Comparison of ENCODE assay signal across 10 cellular contexts in the genomic region with DNA sequence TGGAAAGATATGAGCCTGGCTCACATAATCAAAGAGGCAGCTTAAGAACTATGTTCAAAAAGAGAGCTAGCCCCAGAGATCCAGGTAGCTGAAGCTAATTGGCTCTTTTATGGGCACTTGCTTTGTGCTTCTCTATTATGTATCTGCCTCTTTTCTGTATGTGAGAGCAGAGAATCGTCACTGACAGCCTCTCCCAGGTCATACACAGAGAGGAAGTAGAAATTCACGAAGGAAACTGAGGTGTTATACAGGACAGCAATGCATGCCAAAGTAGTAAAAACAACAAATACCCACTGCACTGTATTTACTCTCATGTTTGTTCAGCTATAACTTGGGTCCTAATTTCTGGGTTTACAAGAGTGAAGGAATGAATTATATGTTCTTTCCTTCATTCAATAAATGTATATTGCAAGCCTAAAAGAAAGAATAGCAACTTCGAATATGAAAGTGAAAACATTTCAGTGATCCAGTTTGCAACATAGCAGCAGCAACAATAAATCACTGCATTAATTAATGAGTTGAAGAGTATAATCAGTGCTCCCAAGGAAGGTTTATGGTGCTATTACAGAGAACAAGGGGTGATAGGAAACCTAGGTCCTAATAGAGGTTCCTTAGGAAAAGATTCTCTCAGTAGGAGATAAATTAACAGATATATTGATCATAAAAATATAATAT. TPM values are rescaled to one million over a fixed set of nuclear protein-coding genes. Genes with fewer than 3 reads are reported as not detected.
A peak's percentile ranks its signal among the peaks of the same experiment; 100 is the strongest.
DNase-seq lines count a peak whose midpoint lies in the region; ATAC-seq and TF ChIP-seq lines count a peak whose summit lies in the region.
"Had no signal": no experiment of that assay in that cellular context is flagged by ENCODE, and none has a peak within 500 bp of the region (broad histone marks: within the 10 kb centered on the region; RNA-seq: fewer than 3 reads in every experiment).

No MANE protein-coding gene starts in this region.

- H3K27ac ChIP-seq in mammary epithelial cell (ENCODE audit: insufficient read depth, low read depth, low read length), result no peak overlapping the region
- no peak overlapping the region for H3K27ac ChIP-seq in testis

- H3K36me3 ChIP-seq in mammary epithelial cell (ENCODE audit: insufficient read depth, low read length) (no peaks in the 10 kb centered on the region), testis (ENCODE audit: low read depth, missing control alignments) (no peaks in the 10 kb centered on the region)

- intact Hi-C loops in mammary epithelial cell (cut with micrococcal nuclease) (no loop called here), testis (cut with DNase I; ENCODE audit: low total_unique reads) (no loop called here)

- TF ChIP-seq POLR2A in testis (IDR thresholded peaks at IDR 0.05), result no peak

- BruUV-seq in mammary epithelial cell (replicated peaks; lab: Mats Ljungman, UMichigan), result no TSS peak

- H3K4me3 ChIP-seq in mammary epithelial cell (replicated peaks in 1 of 3; ENCODE audit: insufficient read depth in 1 of 3, low read depth in 2 of 3, low read length in 3 of 3) (no peak overlapping the region), testis (no peak overlapping the region)

- in situ Hi-C loops in mammary epithelial cell (cut with MboI; ENCODE audit: low sequenced_read_pairs in 2 of 2), result no loop called here

- CTCF ChIA-PET in mammary epithelial cell (lab: Charles Lee; ENCODE audit: low non-redundant PET), result no interaction called here

- WGBS in mammary epithelial cell (ENCODE audit: low coverage, missing lambda C conversion rate), result 21% methylated on average over 3 of the region's 3 CpGs
- 34 to 43% methylated on average over 3 of the region's 3 CpGs for WGBS in testis, 2 donors

- dilution Hi-C loops in mammary epithelial cell (cut with HindIII; ENCODE audit: low sequenced_read_pairs), result no loop called here

- no peaks in the 10 kb centered on the region for H3K27me3 ChIP-seq in mammary epithelial cell (ENCODE audit: insufficient read depth, low read length)
- no peaks in the 10 kb centered on the region for H3K27me3 ChIP-seq in testis

- H3K4me2 ChIP-seq in mammary epithelial cell (ENCODE audit: insufficient read depth, low read depth, low read length), result no peak overlapping the region

- peak overlapping the region; percentile 52 for H2AFZ ChIP-seq in mammary epithelial cell (ENCODE audit: low read depth, low read length)

- ATAC-seq in GM18499 (IDR thresholded peaks at IDR 0.05; ENCODE audit: insufficient read depth, unreplicated experiment) (peak; percentile 70), GM19468 (IDR thresholded peaks at IDR 0.05; ENCODE audit: extremely low read depth, unreplicated experiment) (peak; percentile 65), HG03280 (IDR thresholded peaks at IDR 0.05; ENCODE audit: unreplicated experiment) (peak; percentile 84)

- TF ChIP-seq CTCF in mammary epithelial cell (conservative IDR thresholded peaks at IDR 0.05 in 1 of 2, IDR thresholded peaks at IDR 0.05 in 1 of 2; ENCODE audit: extremely low read depth in 1 of 2, insufficient read depth in 1 of 2, low read depth in 1 of 2, low read length in 2 of 2) (no peak), testis (IDR thresholded peaks at IDR 0.05) (no peak)

- no peaks in the 10 kb centered on the region for H3K9me3 ChIP-seq in mammary epithelial cell (replicated peaks; ENCODE audit: insufficient read depth, low read length)
- H3K9me3 ChIP-seq in testis, result no peaks in the 10 kb centered on the region

- no peaks in the 10 kb centered on the region for H4K20me1 ChIP-seq in mammary epithelial cell (ENCODE audit: insufficient read depth, low read length)

- no peaks in the 10 kb centered on the region for H3K4me1 ChIP-seq in mammary epithelial cell (ENCODE audit: insufficient read depth, low read length)
- no peaks in the 10 kb centered on the region for H3K4me1 ChIP-seq in testis

- DNase-seq in mammary epithelial cell, result no peak
- DNase-seq in testis, result no peak
- DNase-seq in stimulated activated CD4-positive, alpha-beta T cell treated with anti-CD3 and anti-CD28 coated beads, Interleukin-4, amount 100 ng/mL, for 1 hour, result no peak
- DNase-seq in mucosa of gallbladder (ENCODE audit: low spot score), result no peak
- DNase-seq in SIG-M5 treated with dmso at 0.1 percent for 504 hours (lab: John Stamatoyannopoulos, UW; ENCODE audit: unreplicated experiment), result no peak
- DNase-seq: stimulated activated naive CD4-positive, alpha-beta T cell; T-helper 9 cell had no signal

- H3K79me2 ChIP-seq in mammary epithelial cell (ENCODE audit: insufficient read depth, low read length), result no peaks in the 10 kb centered on the region

- no peak overlapping the region for H3K9ac ChIP-seq in mammary epithelial cell (ENCODE audit: insufficient read depth, low read length)

RNA-seq across cellular contexts. Expression of gene ATXN7L3B, which starts 47.1 kb away (rescaled TPM):
- total RNA-seq in mammary epithelial cell (10 to 100 TPM; 22.0 to 22.2 TPM), testis (10 to 100 TPM; 20.2 to 21.0 TPM), mucosa of gallbladder (45.9 TPM)
- polyA plus RNA-seq in mammary epithelial cell (11.3 TPM), testis (ENCODE audit: insufficient read depth, low read depth, low replicate concordance) (23.5 TPM)
- polyA minus RNA-seq in mammary epithelial cell, result 22.9 TPM
